ENCODE assay signal across 15 cellular contexts in the genomic region with DNA sequence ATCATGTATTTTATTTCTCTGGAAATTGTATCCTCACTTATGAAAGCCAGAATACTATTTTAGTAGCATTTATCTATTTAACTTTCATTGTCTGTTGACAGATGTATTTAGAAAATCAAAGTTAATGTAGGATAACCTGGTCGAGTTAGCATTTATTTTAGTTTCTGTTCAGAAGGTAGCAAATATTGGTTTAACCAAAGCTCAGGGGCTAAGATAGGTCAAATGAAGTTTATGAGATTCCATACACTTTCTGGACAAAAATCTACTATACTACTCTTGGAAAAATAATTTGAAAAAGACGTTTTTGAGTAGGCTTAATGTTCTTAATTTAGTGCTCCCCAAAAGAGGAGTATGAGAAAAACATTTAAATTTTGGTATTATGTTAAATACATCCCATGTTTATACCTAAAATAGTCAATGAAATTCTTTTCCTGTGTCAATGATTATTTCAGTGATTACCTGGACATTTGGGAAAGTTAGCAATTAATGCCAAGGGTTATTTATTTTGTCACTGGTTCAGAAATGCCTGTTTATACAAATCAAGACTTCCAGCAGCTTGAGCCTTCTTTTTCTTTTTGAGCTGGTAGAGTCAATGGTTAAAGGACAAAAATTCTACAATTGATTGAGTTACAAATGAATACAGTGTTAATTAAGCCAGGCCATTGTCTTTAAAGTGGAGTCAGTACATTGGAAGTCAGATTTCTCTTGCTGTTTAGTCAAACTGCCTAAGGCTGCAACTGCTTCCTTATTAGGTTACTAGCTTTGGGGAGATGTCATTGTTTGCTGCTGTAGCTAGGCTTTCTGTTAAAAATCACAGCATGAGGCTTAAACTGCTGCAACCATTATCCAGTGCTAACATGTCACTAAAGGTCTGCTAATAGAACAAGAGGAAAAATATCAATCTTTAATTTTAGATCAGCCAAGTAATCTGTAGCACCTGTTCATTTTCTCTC.
DNase-seq lines count a peak whose midpoint lies in the region; ATAC-seq, FAIRE-seq and TF ChIP-seq lines count a peak whose summit lies in the region.
"Had no signal": no experiment of that assay in that cellular context is flagged by ENCODE, and none has a peak within 500 bp of the region (broad histone marks: within the 10 kb centered on the region; RNA-seq: fewer than 3 reads in every experiment).

No MANE protein-coding gene starts in this region.

- intact Hi-C loops in spleen (cut with DNase I; ENCODE audit: low total_unique reads) = no loop called here
- intact Hi-C loops in Right ventricle myocardium inferior (cut with DNase I) = no loop called here
- intact Hi-C loops in adrenal gland (cut with DNase I) = no loop called here

- POLR2A ChIA-PET in H1 (lab: Charles Lee; ENCODE audit: partially characterized antibody) = interaction anchor here (0.9 to 1.1 kb wide), 2 partner anchors 24 to 29 kb away, joined by 3 read pairs; no protein-coding TSS in a partner anchor

- H3K4me1 Mint-ChIP-seq in neural progenitor cell = peaks cover 48% of the 10 kb centered on the region

- H3K79me2 ChIP-seq in H1 (ENCODE audit: control insufficient read depth in 1 of 2, insufficient read depth in 2 of 2, low read length in 2 of 2) (no peaks in the 10 kb centered on the region), neural progenitor cell (ENCODE audit: low read depth) (peaks cover 21% of the 10 kb centered on the region)

- H3K56ac ChIP-seq in H1 (replicated peaks; ENCODE audit: insufficient read length, low read depth, low read length) = no peak overlapping the region

- peak overlapping the region; percentile 39 to 57 for H3K4me2 ChIP-seq in H1 (ENCODE audit: insufficient read depth in 1 of 2, low read depth in 2 of 2, low read length in 2 of 2)
- H3K4me2 ChIP-seq in neural progenitor cell = peak overlapping the region; percentile 76

- H4K20me1 ChIP-seq in H1 (replicated peaks in 1 of 2; ENCODE audit: control insufficient read depth in 1 of 2, insufficient read depth in 2 of 2, low read length in 2 of 2) (no peaks in the 10 kb centered on the region), neural progenitor cell (ENCODE audit: low read depth) (no peaks in the 10 kb centered on the region)

- FAIRE-seq in H1 (lab: Jason Lieb, UNC) = peak; percentile 85
- FAIRE-seq: TTC549 had no signal

- peak overlapping the region; percentile 99 for H4K5ac ChIP-seq in H1 (ENCODE audit: insufficient read length, low read depth, low read length)

- H3K9me3 Mint-ChIP-seq in neural progenitor cell = no peaks in the 10 kb centered on the region
- H3K9me3 Mint-ChIP-seq: activated T-helper 2 cell treated with anti-CD3 and anti-CD28 coated beads, Interferon-gamma antibody, Interleukin-2, Interleukin-4, amounts not matched to agents 10 μg/mL and 5 μg/mL and 100 μg/mL, durations not matched to agents 14 hours and 24 hours and 36 hours had no signal

- H2AFZ ChIP-seq in H1 (ENCODE audit: low read length) (no peak overlapping the region), neural progenitor cell (replicated peaks) (no peak overlapping the region)

- TF ChIP-seq POLR2A in H1 (IDR thresholded peaks at IDR 0.05; ENCODE audit: control extremely low read depth in 1 of 2, low read depth in 2 of 2, low read length in 2 of 2) (peak in 1 of 2 experiments; percentile 48; a peak in 1 of 3 replicates), spleen (IDR thresholded peaks at IDR 0.05) (no peak), adrenal gland (IDR thresholded peaks at IDR 0.05) (no peak)

- 40% methylated on average over 2 of the region's 2 CpGs; no CpG with 5 or more reads in 1 of the 2 experiments for WGBS in H1 (ENCODE audit: extremely low coverage in 1 of 2, insufficient coverage in 1 of 2, insufficient read length in 1 of 2, insufficient replicate concordance in 2 of 2, low coverage in 1 of 2, low lambda C conversion rate in 2 of 2, missing lambda C conversion rate in 1 of 2), 2 experiments
- 83 to 93% (median 87%) methylated on average over 2 of the region's 2 CpGs for WGBS in spleen, 5 donors
- 85 to 88% (median 87%) methylated on average over 2 of the region's 2 CpGs for WGBS in adrenal gland, 4 donors

- peaks cover 3% of the 10 kb centered on the region; the same call in 1 of the 2 replicates for H3K23me2 ChIP-seq in H1 (ENCODE audit: low read depth, low read length)

- H3K4me3 Mint-ChIP-seq in neural progenitor cell = peak overlapping the region; percentile 25

- H3K4me1 ChIP-seq in H1 (replicated peaks in 1 of 4; ENCODE audit: control insufficient read depth in 3 of 4, insufficient read depth in 4 of 4, low read length in 3 of 4) (peaks cover 2 to 28% (median 17%) of the 10 kb centered on the region in 4 experiments; a peak in 5 of 7 replicates), neural progenitor cell (peaks cover 66% of the 10 kb centered on the region), spleen (no peaks in the 10 kb centered on the region), adrenal gland (replicated peaks in 1 of 2) (peaks cover 10 to 11% of the 10 kb centered on the region in 2 donors)
- H3K4me1 ChIP-seq: upper lobe of right lung had no signal

- no peak overlapping the region for H3K14ac ChIP-seq in H1 (ENCODE audit: insufficient read length)

- H3K4me3 ChIP-seq in H1 (ENCODE audit: extremely low read depth in 1 of 4, insufficient read depth in 2 of 4, low read depth in 3 of 4, low read length in 4 of 4) = peak overlapping the region in 1 of 4 experiments; percentile 22; a peak in 1 of 8 replicates
- peak overlapping the region; percentile 26 for H3K4me3 ChIP-seq in neural progenitor cell
- H3K4me3 ChIP-seq in spleen = no peak overlapping the region
- no peak overlapping the region for H3K4me3 ChIP-seq in adrenal gland
- H3K4me3 ChIP-seq: upper lobe of right lung had no signal

- H3K18ac ChIP-seq in H1 (ENCODE audit: extremely low read depth, low read length) = no peak overlapping the region; the same call in 1 of the 2 replicates

- TF ChIP-seq RAD21 in H1 (IDR thresholded peaks at IDR 0.05 in 1 of 2, conservative IDR thresholded peaks at IDR 0.05 in 1 of 2; ENCODE audit: low read depth in 2 of 2, low read length in 2 of 2) = 0 out of 4 replicates have a peak, but pooled peaks of 1 of the 2 experiments have one; percentile 4

- no peak overlapping the region for H4K91ac ChIP-seq in H1 (replicated peaks; ENCODE audit: insufficient read length, low read length)

- no peaks in the 10 kb centered on the region for H3K9me3 ChIP-seq in H1 (ENCODE audit: insufficient read depth in 2 of 2, low read depth in 1 of 2, low read length in 1 of 2)
- H3K9me3 ChIP-seq in neural progenitor cell (ENCODE audit: low read depth) = no peaks in the 10 kb centered on the region
- no peaks in the 10 kb centered on the region for H3K9me3 ChIP-seq in spleen
- no peaks in the 10 kb centered on the region for H3K9me3 ChIP-seq in adrenal gland (replicated peaks in 1 of 3)
- H3K9me3 ChIP-seq: upper lobe of right lung had no signal

- no peak overlapping the region for H2BK5ac ChIP-seq in H1 (ENCODE audit: low read depth, low read length)

- peak overlapping the region; percentile 40; the same call in 1 of the 2 replicates for H3K27ac ChIP-seq in H1 (ENCODE audit: low read depth, low read length)
- H3K27ac ChIP-seq in neural progenitor cell = peak overlapping the region; percentile 88
- no peak overlapping the region for H3K27ac ChIP-seq in spleen
- H3K27ac ChIP-seq in adrenal gland = no peak overlapping the region
- H3K27ac ChIP-seq: upper lobe of right lung had no signal

- CTCF ChIA-PET in H1 (lab: Charles Lee; ENCODE audit: partially characterized antibody) = interaction anchor here (0.6 to 2.2 kb wide), 5 partner anchors 17 to 430 kb away, joined by 3 to 7 read pairs (median 3); no protein-coding TSS in a partner anchor

- H2BK120ac ChIP-seq in H1 (replicated peaks; ENCODE audit: low read depth, low read length) = no peak overlapping the region

- no peak overlapping the region for H2BK12ac ChIP-seq in H1 (ENCODE audit: low read depth, low read length)

- H3K36me3 Mint-ChIP-seq in neural progenitor cell = no peaks in the 10 kb centered on the region

- DNase-seq in DMS53 (lab: John Stamatoyannopoulos, UW) (peak; percentile 4), DMS53 treated with DMSO at 0.1 percent for 48 hours (lab: John Stamatoyannopoulos, UW; ENCODE audit: unreplicated experiment) (no peak), NCI-H748 (lab: John Stamatoyannopoulos, UW; ENCODE audit: unreplicated experiment) (peak; percentile 87), H1 (ENCODE audit: low read depth in 1 of 2, low spot score in 2 of 2) (peak in 1 of 2 experiments; percentile 58), neural progenitor cell (ENCODE audit: low spot score) (peak; percentile 79), spleen (no peak), Right ventricle myocardium inferior (ENCODE audit: missing footprints) (no peak), adrenal gland (no peak)
- DNase-seq: cortex of kidney, GF-D8, NCI-H226, upper lobe of right lung had no signal

- no peaks in the 10 kb centered on the region for H3K79me1 ChIP-seq in H1 (ENCODE audit: low read depth, low read length)

- H3K27me3 ChIP-seq in H1 (replicated peaks in 1 of 4; ENCODE audit: control insufficient read depth in 3 of 4, extremely low read depth in 1 of 4, insufficient read depth in 3 of 4, low read length in 3 of 4) = no peaks in the 10 kb centered on the region
- H3K27me3 ChIP-seq in neural progenitor cell = no peaks in the 10 kb centered on the region
- no peaks in the 10 kb centered on the region for H3K27me3 ChIP-seq in spleen (replicated peaks in 1 of 7)
- H3K27me3 ChIP-seq in adrenal gland = no peaks in the 10 kb centered on the region
- H3K27me3 ChIP-seq: upper lobe of right lung had no signal

- peaks cover 47% of the 10 kb centered on the region for H3F3A ChIP-seq in neural progenitor cell (ENCODE audit: low read depth)

- H3K23ac ChIP-seq in H1 (ENCODE audit: insufficient read length) = no peak overlapping the region

- H2AK5ac ChIP-seq in H1 (ENCODE audit: low read depth, low read length) = no peak overlapping the region

- H2BK20ac ChIP-seq in H1 (ENCODE audit: low read length) = no peak overlapping the region

- TF ChIP-seq CTCF in H1 (IDR thresholded peaks at IDR 0.05; ENCODE audit: control extremely low read depth in 1 of 3, insufficient read depth in 1 of 3, low read depth in 1 of 3, low read length in 3 of 3) = no peak
- TF ChIP-seq CTCF in neural progenitor cell (IDR thresholded peaks at IDR 0.05) = no peak
- TF ChIP-seq CTCF in spleen (IDR thresholded peaks at IDR 0.05 in 8 of 11, conservative IDR thresholded peaks at IDR 0.05 in 3 of 11) = no peak
- no peak for TF ChIP-seq CTCF in adrenal gland (IDR thresholded peaks at IDR 0.05)

- TF ChIP-seq EP300 in H1 (IDR thresholded peaks at IDR 0.05; ENCODE audit: borderline replicate concordance in 1 of 2, low read depth in 2 of 2, low read length in 2 of 2) = peak in 1 of 2 experiments; percentile 68; a peak in 1 of 3 replicates

- H2BK15ac ChIP-seq in H1 (ENCODE audit: low read length) = no peak overlapping the region

- ATAC-seq in Right ventricle myocardium inferior = no peak
- ATAC-seq: upper lobe of right lung had no signal

- H3K36me3 ChIP-seq in H1 (ENCODE audit: control insufficient read depth in 2 of 4, insufficient read depth in 4 of 4, low read length in 3 of 4) = no peaks in the 10 kb centered on the region
- no peaks in the 10 kb centered on the region for H3K36me3 ChIP-seq in neural progenitor cell
- H3K36me3 ChIP-seq in spleen = no peaks in the 10 kb centered on the region
- no peaks in the 10 kb centered on the region for H3K36me3 ChIP-seq in adrenal gland (replicated peaks in 1 of 2)
- H3K36me3 ChIP-seq: upper lobe of right lung had no signal

- H3K4ac ChIP-seq in H1 (replicated peaks; ENCODE audit: insufficient read length, low read depth, low read length) = no peak overlapping the region

- peak overlapping the region in 1 of 4 experiments; percentile 15; a peak in 1 of 7 replicates for H3K9ac ChIP-seq in H1 (replicated peaks in 1 of 4; ENCODE audit: extremely low read depth in 1 of 4, low read depth in 3 of 4, low read length in 3 of 4)
- H3K9ac ChIP-seq in neural progenitor cell = no peak overlapping the region

- no peaks in the 10 kb centered on the region for H3K27me3 Mint-ChIP-seq in neural progenitor cell (ENCODE audit: insufficient read depth, low read depth)
- H3K27me3 Mint-ChIP-seq: progenitor cell of endocrine pancreas had no signal

- H3K27ac Mint-ChIP-seq in neural progenitor cell = peak overlapping the region; percentile 99
- H3K27ac Mint-ChIP-seq: activated T-helper 2 cell treated with anti-CD3 and anti-CD28 coated beads, Interferon-gamma antibody, Interleukin-2, Interleukin-4, amounts not matched to agents 10 μg/mL and 5 μg/mL and 100 μg/mL, durations not matched to agents 14 hours and 24 hours and 36 hours; progenitor cell of endocrine pancreas had no signal

- H4K8ac ChIP-seq in H1 (ENCODE audit: extremely low read depth, insufficient read depth, low read length) = no peak overlapping the region

Comparison
In these comparisons a context has a peak if more than half of its experiments do, and no peak if none do; other contexts are left out.
1. DNase-seq: peak in DMS53 (single experiment), NCI-H748 (single experiment) and neural progenitor cell (single experiment); none in DMS53 treated with DMSO at 0.1 percent for 48 hours (single experiment), spleen (single experiment), Right ventricle myocardium inferior (single experiment) and adrenal gland (0 of 7).
2. H3K27ac ChIP-seq: peak in H1 (single experiment) and neural progenitor cell (single experiment); none in spleen (0 of 8) and adrenal gland (0 of 5).